Comparison of ENCODE assay signal across 8 cellular contexts in genomic region chr1:22143065-22143514, GRCh38. TPM values are rescaled to one million over a fixed set of nuclear protein-coding genes. Genes with fewer than 3 reads are reported as not detected.
A peak's percentile ranks its signal among the peaks of the same experiment; 100 is the strongest.
DNase-seq lines count a peak whose midpoint lies in the region; ATAC-seq, FAIRE-seq and TF ChIP-seq lines count a peak whose summit lies in the region.

Gene WNT4, minus strand, starts transcription at chr1:22143097. Its CDS starts 175 bp downstream, at chr1:22142922.

- TF ChIP-seq EP300 in SK-N-SH (IDR thresholded peaks at IDR 0.05; ENCODE audit: borderline replicate concordance in 1 of 2, low read depth in 1 of 2, low read length in 1 of 2): no peak
- TF ChIP-seq EP300 in upper lobe of left lung (IDR thresholded peaks at IDR 0.05): no peak

- no peak for TF ChIP-seq RAD21 in SK-N-SH (IDR thresholded peaks at IDR 0.05; ENCODE audit: low read length)

- CTCF ChIA-PET in SK-N-SH (lab: Yijun Ruan, JAX): interaction anchor here (0.6 to 2.5 kb wide), 16 partner anchors 8 to 808 kb away, joined by 3 to 14 read pairs (median 5); no protein-coding TSS in a partner anchor

- no peak for TF ChIP-seq POLR2A in upper lobe of left lung (IDR thresholded peaks at IDR 0.05)

- H3K36me3 ChIP-seq in SK-N-SH (replicated peaks in 1 of 2; ENCODE audit: control insufficient read depth in 1 of 2, insufficient read depth in 2 of 2, low read length in 1 of 2): no peaks in the 10 kb centered on the region
- H3K36me3 ChIP-seq in duodenal mucosa (ENCODE audit: control insufficient read depth in 1 of 2, insufficient read depth in 2 of 2, low read length in 2 of 2): no peaks in the 10 kb centered on the region
- H3K36me3 ChIP-seq in upper lobe of left lung: no peaks in the 10 kb centered on the region

- H3K4me2 ChIP-seq in SK-N-SH: peak within 1 kb of the TSS; percentile 87

- H4K20me1 ChIP-seq in SK-N-SH (ENCODE audit: insufficient read depth): peaks cover 27% of the 10 kb centered on the region

- TF ChIP-seq CTCF in AG10803 (conservative IDR thresholded peaks at IDR 0.05; ENCODE audit: low read length) (no peak), SK-N-SH (IDR thresholded peaks at IDR 0.05) (no peak), upper lobe of left lung (IDR thresholded peaks at IDR 0.05) (peak in 3 of 6 experiments; percentile 29 to 52 (median 44))

- peak in 1 of 2 donors; percentile 62 for ATAC-seq in upper lobe of left lung (ENCODE audit: low FRiP score in 2 of 2)
- ATAC-seq in HG02870 (IDR thresholded peaks at IDR 0.05; ENCODE audit: unreplicated experiment): no peak

- no peak for FAIRE-seq in GM18507 (lab: Jason Lieb, UNC)

- H3K4me3 ChIP-seq in AG10803 (ENCODE audit: low read length) (peak within 1 kb of the TSS; percentile 33), SK-N-SH (ENCODE audit: low read depth in 2 of 2, low read length in 1 of 2) (peak within 1 kb of the TSS; percentile 52 to 53), duodenal mucosa (ENCODE audit: low read depth in 1 of 2, low read length in 2 of 2) (peak within 1 kb of the TSS; percentile 50 to 61), upper lobe of left lung (peak within 1 kb of the TSS; percentile 32 to 59 (median 58))

- POLR2A ChIA-PET in SK-N-SH (lab: Yijun Ruan, JAX): no interaction called here

- H3K79me2 ChIP-seq in SK-N-SH (ENCODE audit: insufficient read depth): no peaks in the 10 kb centered on the region

- no peaks in the 10 kb centered on the region for H3K9me3 ChIP-seq in SK-N-SH
- no peaks in the 10 kb centered on the region for H3K9me3 ChIP-seq in duodenal mucosa (ENCODE audit: control insufficient read depth in 1 of 2, low read length in 2 of 2)
- no peaks in the 10 kb centered on the region for H3K9me3 ChIP-seq in upper lobe of left lung

- H3K9ac ChIP-seq in SK-N-SH (no peak within 1 kb of the TSS), duodenal mucosa (ENCODE audit: low read depth in 1 of 2, low read length in 2 of 2) (peak within 1 kb of the TSS in 1 of 2 donors; percentile 15)

- H3K9me2 ChIP-seq in SK-N-SH: no peaks in the 10 kb centered on the region

- H3K27ac ChIP-seq in SK-N-SH (ENCODE audit: low read depth in 2 of 2, low read length in 1 of 2): no peak within 1 kb of the TSS
- no peak within 1 kb of the TSS for H3K27ac ChIP-seq in duodenal mucosa (ENCODE audit: low read depth, low read length)
- H3K27ac ChIP-seq in upper lobe of left lung: peak within 1 kb of the TSS in 2 of 4 donors; percentile 19 to 77

- 1% methylated on average over 17 of the region's 67 CpGs for WGBS in SK-N-SH (ENCODE audit: low lambda C conversion rate)
- 0% methylated on average over 4 of the region's 67 CpGs; no CpG with 5 or more reads in 1 of the 2 donors for WGBS in upper lobe of left lung, 2 donors

- H3K4me1 ChIP-seq in SK-N-SH (ENCODE audit: control insufficient read depth in 1 of 2, insufficient read depth in 2 of 2, low read depth in 1 of 2, low read length in 1 of 2) (peaks cover 0 to 21% of the 10 kb centered on the region in 2 experiments; a peak in 1 of 4 replicates), duodenal mucosa (ENCODE audit: control insufficient read depth in 1 of 2, insufficient read depth in 2 of 2, low read length in 2 of 2) (peaks cover 0 to 18% of the 10 kb centered on the region in 2 donors), upper lobe of left lung (peaks cover 11 to 29% (median 18%) of the 10 kb centered on the region in 4 donors)

- DNase-seq in AG10803 (ENCODE audit: low read depth) (peak; percentile 16), GM18507 (ENCODE audit: extremely low spot score, insufficient read length, low read depth) (peak; percentile 40), SK-N-SH (peak; percentile 92), medulla oblongata (ENCODE audit: extremely low spot score) (peak; percentile 22), upper lobe of left lung (peak; percentile 53 to 91), putamen (ENCODE audit: low spot score) (no peak)

- no peak within 1 kb of the TSS for H2AFZ ChIP-seq in SK-N-SH (ENCODE audit: low read depth)

- no peaks in the 10 kb centered on the region for H3F3A ChIP-seq in SK-N-SH (replicated peaks; ENCODE audit: insufficient read depth)

- H3K27me3 ChIP-seq in SK-N-SH (ENCODE audit: insufficient read depth) (peaks cover 5% of the 10 kb centered on the region; the same call in 1 of the 2 replicates), duodenal mucosa (ENCODE audit: control insufficient read depth in 1 of 2, insufficient read depth in 2 of 2, low read length in 2 of 2) (peaks cover 35 to 50% of the 10 kb centered on the region in 2 donors), upper lobe of left lung (peaks cover 0 to 22% (median 6%) of the 10 kb centered on the region in 4 donors)

TF ChIP-seq in SK-N-SH, 30 proteins besides CTCF, POLR2A, EP300 and RAD21:
- no peak for TF ChIP-seq NRF1 (IDR thresholded peaks at IDR 0.05; ENCODE audit: low read depth, low read length)
- TF ChIP-seq, protein P1, sequence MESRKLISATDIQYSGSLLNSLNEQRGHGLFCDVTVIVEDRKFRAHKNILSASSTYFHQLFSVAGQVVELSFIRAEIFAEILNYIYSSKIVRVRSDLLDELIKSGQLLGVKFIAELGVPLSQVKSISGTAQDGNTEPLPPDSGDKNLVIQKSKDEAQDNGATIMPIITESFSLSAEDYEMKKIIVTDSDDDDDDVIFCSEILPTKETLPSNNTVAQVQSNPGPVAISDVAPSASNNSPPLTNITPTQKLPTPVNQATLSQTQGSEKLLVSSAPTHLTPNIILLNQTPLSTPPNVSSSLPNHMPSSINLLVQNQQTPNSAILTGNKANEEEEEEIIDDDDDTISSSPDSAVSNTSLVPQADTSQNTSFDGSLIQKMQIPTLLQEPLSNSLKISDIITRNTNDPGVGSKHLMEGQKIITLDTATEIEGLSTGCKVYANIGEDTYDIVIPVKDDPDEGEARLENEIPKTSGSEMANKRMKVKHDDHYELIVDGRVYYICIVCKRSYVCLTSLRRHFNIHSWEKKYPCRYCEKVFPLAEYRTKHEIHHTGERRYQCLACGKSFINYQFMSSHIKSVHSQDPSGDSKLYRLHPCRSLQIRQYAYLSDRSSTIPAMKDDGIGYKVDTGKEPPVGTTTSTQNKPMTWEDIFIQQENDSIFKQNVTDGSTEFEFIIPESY (IDR thresholded peaks at IDR 0.05; ENCODE audit: borderline replicate concordance, low read depth): no peak
- no peak for TF ChIP-seq FOXM1 (IDR thresholded peaks at IDR 0.05; ENCODE audit: low read depth)
- TF ChIP-seq IRF3 (IDR thresholded peaks at IDR 0.05; ENCODE audit: low read depth, low read length): no peak
- no peak for TF ChIP-seq SMC3 (IDR thresholded peaks at IDR 0.05; ENCODE audit: low read depth, low read length)
- no peak for TF ChIP-seq JUND (IDR thresholded peaks at IDR 0.05)
- TF ChIP-seq, protein P2, sequence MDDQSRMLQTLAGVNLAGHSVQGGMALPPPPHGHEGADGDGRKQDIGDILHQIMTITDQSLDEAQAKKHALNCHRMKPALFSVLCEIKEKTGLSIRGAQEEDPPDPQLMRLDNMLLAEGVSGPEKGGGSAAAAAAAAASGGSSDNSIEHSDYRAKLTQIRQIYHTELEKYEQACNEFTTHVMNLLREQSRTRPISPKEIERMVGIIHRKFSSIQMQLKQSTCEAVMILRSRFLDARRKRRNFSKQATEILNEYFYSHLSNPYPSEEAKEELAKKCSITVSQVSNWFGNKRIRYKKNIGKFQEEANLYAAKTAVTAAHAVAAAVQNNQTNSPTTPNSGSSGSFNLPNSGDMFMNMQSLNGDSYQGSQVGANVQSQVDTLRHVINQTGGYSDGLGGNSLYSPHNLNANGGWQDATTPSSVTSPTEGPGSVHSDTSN (IDR thresholded peaks at IDR 0.05): no peak
- TF ChIP-seq, protein P3, sequence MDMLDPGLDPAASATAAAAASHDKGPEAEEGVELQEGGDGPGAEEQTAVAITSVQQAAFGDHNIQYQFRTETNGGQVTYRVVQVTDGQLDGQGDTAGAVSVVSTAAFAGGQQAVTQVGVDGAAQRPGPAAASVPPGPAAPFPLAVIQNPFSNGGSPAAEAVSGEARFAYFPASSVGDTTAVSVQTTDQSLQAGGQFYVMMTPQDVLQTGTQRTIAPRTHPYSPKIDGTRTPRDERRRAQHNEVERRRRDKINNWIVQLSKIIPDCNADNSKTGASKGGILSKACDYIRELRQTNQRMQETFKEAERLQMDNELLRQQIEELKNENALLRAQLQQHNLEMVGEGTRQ (IDR thresholded peaks at IDR 0.05; ENCODE audit: borderline replicate concordance, low read depth, low read length): no peak
- TF ChIP-seq TAF1 (IDR thresholded peaks at IDR 0.05; ENCODE audit: borderline replicate concordance, low read depth, low read length): no peak
- no peak for TF ChIP-seq ELF1 (IDR thresholded peaks at IDR 0.05)
- no peak for TF ChIP-seq TEAD4 (IDR thresholded peaks at IDR 0.05; ENCODE audit: borderline replicate concordance, insufficient read depth)
- no peak for TF ChIP-seq GABPA (IDR thresholded peaks at IDR 0.05; ENCODE audit: low read depth)
- TF ChIP-seq YY1 (IDR thresholded peaks at IDR 0.05; ENCODE audit: low read depth): no peak
- TF ChIP-seq FOSL2 (IDR thresholded peaks at IDR 0.05; ENCODE audit: borderline replicate concordance, low read depth): no peak

RNA-seq across cellular contexts. Expression of gene WNT4, which starts in this region (rescaled TPM):
- 0.03 and 0.08 TPM in 2 replicates for polyA plus RNA-seq in SK-N-SH (2012; rRNA removed)
- polyA plus RNA-seq in SK-N-SH (2012; cell fraction: cytosol; rRNA removed): 0.01 and 0.05 TPM in 2 replicates
- polyA plus RNA-seq in SK-N-SH (2012; cell fraction: nucleus; rRNA removed): 0.02 and 0.23 TPM in 2 replicates
- 1 to 10 TPM; 1.0 to 3.2 (median 2.0) TPM for total RNA-seq in upper lobe of left lung

Comparison
In these comparisons a context has a peak if more than half of its experiments do, and no peak if none do; other contexts are left out.
1. Peak in DNase-seq, H3K4me3 ChIP-seq and H3K4me2 ChIP-seq in SK-N-SH; RNA of the gene not detected or under 1 TPM.